ENCODE assay signal across 23 cellular contexts in the genomic region with DNA sequence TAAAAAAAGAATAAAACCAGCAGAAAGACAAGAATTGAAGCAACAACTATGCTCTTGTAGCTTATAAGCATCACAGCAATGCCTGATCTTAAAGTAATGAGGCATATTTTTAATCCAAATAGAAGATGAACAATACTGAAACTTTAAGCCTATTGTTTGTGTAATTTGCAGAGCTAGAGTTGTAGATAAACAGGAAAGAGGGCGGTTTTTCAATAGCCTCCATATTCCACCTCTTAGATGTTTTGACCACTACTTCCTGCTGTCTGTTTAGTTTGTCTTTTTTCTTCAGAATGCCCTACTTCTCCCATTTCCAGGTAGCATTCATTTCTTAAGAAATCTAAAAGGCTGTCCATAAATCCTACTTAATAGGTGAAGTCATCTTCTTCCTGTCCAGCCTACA.
DNase-seq lines count a peak whose midpoint lies in the region; ATAC-seq, FAIRE-seq and TF ChIP-seq lines count a peak whose summit lies in the region.
"Had no signal": no experiment of that assay in that cellular context is flagged by ENCODE, and none has a peak within 500 bp of the region (broad histone marks: within the 10 kb centered on the region; RNA-seq: fewer than 3 reads in every experiment).

No MANE protein-coding gene starts in this region.

- no peak for TF ChIP-seq POLR2A in A549 (IDR thresholded peaks at IDR 0.05; ENCODE audit: low read length)
- no peak for TF ChIP-seq POLR2A in endothelial cell of umbilical vein (IDR thresholded peaks at IDR 0.05; ENCODE audit: low read depth, low read length)

- H2AFZ ChIP-seq in OCI-LY3 (ENCODE audit: low read depth, low read length) (peak overlapping the region; percentile 39; the same call in 1 of the 2 replicates), endothelial cell of umbilical vein (ENCODE audit: low read depth, low read length) (no peak overlapping the region)

- H3K27me3 ChIP-seq in CD8-positive, alpha-beta T cell (ENCODE audit: insufficient read depth, low read length), result no peaks in the 10 kb centered on the region
- H3K27me3 ChIP-seq in OCI-LY3 (ENCODE audit: low read depth, low read length) (no peaks in the 10 kb centered on the region), endothelial cell of umbilical vein (ENCODE audit: control insufficient read depth in 2 of 2, insufficient read depth in 2 of 2, low read length in 2 of 2) (no peaks in the 10 kb centered on the region)

- DNase-seq in A549 (ENCODE audit: low read depth in 1 of 2, low spot score in 1 of 2) (no peak), endothelial cell of umbilical vein (ENCODE audit: low read depth, low spot score) (no peak), coronary artery (ENCODE audit: low spot score) (no peak), RPMI8226 (no peak), A172 (ENCODE audit: low spot score) (no peak)
- DNase-seq in CD8-positive, alpha-beta T cell, result no peak
- DNase-seq: ACHN, COR-L47, DMS 273 treated with DMSO at 0.1 percent for 48 hours, HFFc6, MV-4-11, NCI-H1694 treated with DMSO at 0.1 percent for 48 hours, NCI-H2107, NCI-H510A, PC-3, SIG-M5 had no signal

- no peak overlapping the region for H3K4me3 ChIP-seq in A549
- H3K4me3 ChIP-seq in CD8-positive, alpha-beta T cell (ENCODE audit: low read depth, low read length), result no peak overlapping the region
- H3K4me3 ChIP-seq in OCI-LY3 (ENCODE audit: low read length), result no peak overlapping the region
- H3K4me3 ChIP-seq in endothelial cell of umbilical vein (replicated peaks in 1 of 3; ENCODE audit: insufficient read depth in 1 of 3, low read depth in 1 of 3, low read length in 3 of 3), result no peak overlapping the region
- H3K4me3 ChIP-seq in coronary artery, result no peak overlapping the region

- H3K4me3 Mint-ChIP-seq in CD8-positive, alpha-beta T cell, result peak overlapping the region; percentile 41
- H3K4me3 Mint-ChIP-seq: HFFc6 had no signal

- ATAC-seq in A549, result no peak
- ATAC-seq in CD8-positive, alpha-beta T cell, result no peak
- ATAC-seq in HG03457 (IDR thresholded peaks at IDR 0.05; ENCODE audit: unreplicated experiment), result no peak
- ATAC-seq: PC-3 had no signal

- CTCF ChIA-PET in A549 (lab: Yijun Ruan, JAX), result no interaction called here
- CTCF ChIA-PET in CD8-positive, alpha-beta T cell (lab: Charles Lee), result no interaction called here
- CTCF ChIA-PET in endothelial cell of umbilical vein (lab: Charles Lee), result interaction anchor here (1.0 to 1.1 kb wide), 2 partner anchors 11 to 857 kb away, joined by 3 read pairs; no protein-coding TSS in a partner anchor

- TF ChIP-seq CTCF in A549 (IDR thresholded peaks at IDR 0.05) (no peak), OCI-LY3 (IDR thresholded peaks at IDR 0.05; ENCODE audit: low read depth, low read length) (no peak), endothelial cell of umbilical vein (IDR thresholded peaks at IDR 0.05; ENCODE audit: extremely low read depth in 1 of 2, insufficient read depth in 1 of 2, low read depth in 1 of 2, low read length in 2 of 2) (no peak), coronary artery (IDR thresholded peaks at IDR 0.05) (no peak)
- no peak for TF ChIP-seq CTCF in CD8-positive, alpha-beta T cell (IDR thresholded peaks at IDR 0.05)

- H3K79me2 ChIP-seq in OCI-LY3 (ENCODE audit: low read length), result no peaks in the 10 kb centered on the region
- H3K79me2 ChIP-seq in endothelial cell of umbilical vein (ENCODE audit: control insufficient read depth, insufficient read depth, low read length), result no peaks in the 10 kb centered on the region

- H3K9ac ChIP-seq in OCI-LY3 (ENCODE audit: low read length) (no peak overlapping the region), endothelial cell of umbilical vein (replicated peaks; ENCODE audit: extremely low read depth, insufficient read depth, low read length) (no peak overlapping the region)
- H3K9ac ChIP-seq: KMS-11 had no signal

- no peaks in the 10 kb centered on the region for H3K4me1 ChIP-seq in A549
- no peaks in the 10 kb centered on the region for H3K4me1 ChIP-seq in CD8-positive, alpha-beta T cell (ENCODE audit: insufficient read depth, low read length)
- peaks cover 6% of the 10 kb centered on the region; the same call in 1 of the 2 replicates for H3K4me1 ChIP-seq in OCI-LY3 (ENCODE audit: low read length)
- no peaks in the 10 kb centered on the region for H3K4me1 ChIP-seq in endothelial cell of umbilical vein (ENCODE audit: control insufficient read depth, extremely low read depth, insufficient read depth, low read length)

- no peaks in the 10 kb centered on the region for H3K36me3 Mint-ChIP-seq in CD8-positive, alpha-beta T cell

- no peaks in the 10 kb centered on the region for H3K9me1 ChIP-seq in endothelial cell of umbilical vein (replicated peaks; ENCODE audit: control insufficient read depth, extremely low read depth, insufficient read depth, low read length)

- peak; percentile 23 for FAIRE-seq in A549 (lab: Jason Lieb, UNC)
- FAIRE-seq in endothelial cell of umbilical vein (lab: Jason Lieb, UNC), result peak; percentile 52
- FAIRE-seq: G401.6, H54 had no signal

- POLR2A ChIA-PET in A549 (lab: Yijun Ruan, JAX) (no interaction called here), endothelial cell of umbilical vein (lab: Charles Lee) (interaction anchor here (0.6 kb wide), 1 partner anchor 12 kb away, joined by 3 read pairs; no protein-coding TSS in a partner anchor)
- POLR2A ChIA-PET in CD8-positive, alpha-beta T cell (lab: Charles Lee), result no interaction called here

- H3K4me2 ChIP-seq in A549 (no peak overlapping the region), OCI-LY3 (ENCODE audit: low read length) (no peak overlapping the region), endothelial cell of umbilical vein (ENCODE audit: insufficient read depth, low read length) (no peak overlapping the region)
- H3K4me2 ChIP-seq: KMS-11 had no signal

- H3K27me3 Mint-ChIP-seq in CD8-positive, alpha-beta T cell (ENCODE audit: low read depth), result no peaks in the 10 kb centered on the region

- H3K36me3 ChIP-seq in CD8-positive, alpha-beta T cell (ENCODE audit: insufficient read depth, low read length), result no peaks in the 10 kb centered on the region
- H3K36me3 ChIP-seq in OCI-LY3 (replicated peaks; ENCODE audit: low read depth, low read length) (no peaks in the 10 kb centered on the region), endothelial cell of umbilical vein (ENCODE audit: control insufficient read depth in 2 of 2, extremely low read depth in 1 of 2, insufficient read depth in 2 of 2, low read length in 2 of 2) (no peaks in the 10 kb centered on the region)

- WGBS in A549 (ENCODE audit: missing lambda C conversion rate), result 40% methylated on average over 1 of the region's 1 CpG

- no peaks in the 10 kb centered on the region for H4K20me1 ChIP-seq in OCI-LY3 (ENCODE audit: insufficient read depth, low read length)
- H4K20me1 ChIP-seq in endothelial cell of umbilical vein (replicated peaks; ENCODE audit: control insufficient read depth, extremely low read depth, insufficient read depth, low read length), result no peaks in the 10 kb centered on the region

- no TSS peak for BruUV-seq in endothelial cell of umbilical vein (replicated peaks; lab: Mats Ljungman, UMichigan)

- H3K27ac Mint-ChIP-seq in CD8-positive, alpha-beta T cell, result peak overlapping the region; percentile 57
- H3K27ac Mint-ChIP-seq: HFFc6 had no signal

- H3K27ac ChIP-seq in A549 (no peak overlapping the region), OCI-LY3 (ENCODE audit: low read length) (no peak overlapping the region), endothelial cell of umbilical vein (ENCODE audit: insufficient read depth, low read depth, low read length) (no peak overlapping the region), coronary artery (no peak overlapping the region)
- no peak overlapping the region for H3K27ac ChIP-seq in CD8-positive, alpha-beta T cell (ENCODE audit: low read depth, low read length)
- H3K27ac ChIP-seq: C4-2B, KMS-11, RWPE1 had no signal

- dilution Hi-C loops in endothelial cell of umbilical vein (cut with MboI; ENCODE audit: extremely low pct_ligation_motif_present, low sequenced_read_pairs), result no loop called here

- no peaks in the 10 kb centered on the region for H3K9me3 Mint-ChIP-seq in CD8-positive, alpha-beta T cell
- H3K9me3 Mint-ChIP-seq: HFFc6 had no signal

- no peak for TF ChIP-seq EP300 in A549 (IDR thresholded peaks at IDR 0.05)

- peaks cover 7% of the 10 kb centered on the region for H3K4me1 Mint-ChIP-seq in CD8-positive, alpha-beta T cell (ENCODE audit: low read depth)

- intact Hi-C loops in CD8-positive, alpha-beta T cell (cut with DNase I, micrococcal nuclease), result no loop called here
- intact Hi-C loops in endothelial cell of umbilical vein (cut with micrococcal nuclease), result no loop called here

- no peak for TF ChIP-seq RAD21 in A549 (conservative IDR thresholded peaks at IDR 0.05 in 1 of 2, IDR thresholded peaks at IDR 0.05 in 1 of 2)

- H3K9me3 ChIP-seq in A549 (no peaks in the 10 kb centered on the region), OCI-LY3 (ENCODE audit: insufficient read depth, low read length) (no peaks in the 10 kb centered on the region), endothelial cell of umbilical vein (replicated peaks; ENCODE audit: control insufficient read depth, insufficient read depth, low read length) (no peaks in the 10 kb centered on the region)
- H3K9me3 ChIP-seq in CD8-positive, alpha-beta T cell (ENCODE audit: low read length), result no peaks in the 10 kb centered on the region

TF ChIP-seq in A549, 52 proteins besides CTCF, POLR2A, EP300 and RAD21 (continues in another document):
- no peak for TF ChIP-seq ZSCAN20 (CRISPR knock-in tag; IDR thresholded peaks at IDR 0.05)
- no peak for TF ChIP-seq GATA3 (IDR thresholded peaks at IDR 0.05; ENCODE audit: borderline replicate concordance)
- TF ChIP-seq POLR2AphosphoS2 (conservative IDR thresholded peaks at IDR 0.05; ENCODE audit: low read length), result no peak
- TF ChIP-seq JUNB (IDR thresholded peaks at IDR 0.05), result no peak
- no peak for TF ChIP-seq RNF2 (IDR thresholded peaks at IDR 0.05; ENCODE audit: borderline replicate concordance, low read depth)
- no peak for TF ChIP-seq ZFP36 (IDR thresholded peaks at IDR 0.05; ENCODE audit: borderline replicate concordance, partially characterized antibody)

TF ChIP-seq in endothelial cell of umbilical vein, 7 proteins besides CTCF, POLR2A, EP300 and RAD21:
- no peak for TF ChIP-seq GATA2 (IDR thresholded peaks at IDR 0.05; ENCODE audit: insufficient read depth, insufficient read length, low read depth, low read length)
TF ChIP-seq in endothelial cell of umbilical vein: peak in this region for 0.
